In the genomic region with DNA sequence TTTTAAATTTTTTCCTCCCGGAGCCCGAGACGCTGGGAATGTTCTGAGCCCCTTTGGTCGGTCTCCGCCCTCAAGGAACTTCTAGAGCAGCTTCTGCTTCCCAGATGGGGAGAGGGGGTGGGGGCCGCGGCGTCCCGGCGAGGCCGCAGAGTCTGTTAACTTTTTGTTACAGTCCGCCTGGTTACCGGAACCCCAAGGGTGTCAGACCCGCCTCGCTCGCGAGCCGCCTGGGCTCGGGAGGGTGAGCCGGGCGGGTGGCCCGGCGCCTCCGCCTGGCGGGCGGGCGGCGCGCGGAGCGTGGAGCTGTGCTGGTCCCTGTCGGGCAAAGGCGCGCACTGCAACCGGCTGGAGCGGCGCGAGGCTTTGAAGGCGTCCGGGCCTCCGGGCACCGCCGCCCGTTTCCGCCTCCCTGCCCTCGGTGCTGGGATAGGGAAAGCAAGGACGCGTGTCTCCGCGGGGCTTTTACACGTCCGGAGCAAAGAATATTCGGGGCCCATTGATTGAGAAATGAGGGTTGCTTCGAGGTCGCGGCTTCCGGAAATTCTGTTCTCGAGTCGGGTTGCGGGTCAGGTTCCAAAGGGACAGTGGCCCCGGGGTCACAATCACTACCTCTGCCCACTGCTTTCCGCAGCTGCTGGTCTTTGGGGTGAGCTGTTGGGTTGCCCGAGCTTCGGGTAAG, we compare ENCODE assay signal across 8 cellular contexts. TPM values are rescaled to one million over a fixed set of nuclear protein-coding genes. Genes with fewer than 3 reads are reported as not detected.
DNase-seq lines count a peak whose midpoint lies in the region; ATAC-seq lines count a peak whose summit lies in the region.

No MANE protein-coding gene starts in this region.

- H3K4me1 ChIP-seq in mononuclear cell (ENCODE audit: insufficient read depth, low read length), result peaks cover 62% of the 10 kb centered on the region

- H3K4me3 ChIP-seq in mononuclear cell (ENCODE audit: low read length), result peak overlapping the region; percentile 56

- DNase-seq in NCI-H1417 (lab: John Stamatoyannopoulos, UW) (peak; percentile 56 to 64 (median 64)), NCI-H1417 treated with DMSO at 0.1 percent for 48 hours (lab: John Stamatoyannopoulos, UW) (no peak), NCI-H748 treated with DMSO at 0.1 percent for 48 hours (lab: John Stamatoyannopoulos, UW) (peak; percentile 21), epidermal melanocyte (ENCODE audit: insufficient read length, low spot score) (peak; percentile 76)
- DNase-seq in activated CD8-positive, alpha-beta memory T cell treated with anti-CD3 and anti-CD28 coated beads, Interleukin-2, amount 50 U/mL, for 4 hours, result peak; percentile 84
- DNase-seq in stimulated activated CD8-positive, alpha-beta memory T cell treated with anti-CD3 and anti-CD28 coated beads, Interleukin-2, amount 100 ng/mL, for 1 hour (ENCODE audit: low read depth in 2 of 2), result peak; percentile 68 to 69

- ATAC-seq in HG02798 (IDR thresholded peaks at IDR 0.05; ENCODE audit: poor library complexity, unreplicated experiment), result peak; percentile 79

- peaks cover 37% of the 10 kb centered on the region for H3K27me3 ChIP-seq in mononuclear cell (ENCODE audit: insufficient read depth, low read length)

- H3K9me3 ChIP-seq in mononuclear cell (ENCODE audit: low read depth, low read length), result no peaks in the 10 kb centered on the region

RNA-seq across cellular contexts. Expression of gene HS3ST3B1, which starts 1.7 kb away (rescaled TPM):
- 10.4 TPM for total RNA-seq in mononuclear cell
